7 cellular contexts compared by ENCODE assay signal in genomic region chr20:53750827-53751393, GRCh38.
DNase-seq lines count a peak whose midpoint lies in the region; ATAC-seq and TF ChIP-seq lines count a peak whose summit lies in the region.

No MANE protein-coding gene starts in this region.

- in situ Hi-C loops in transverse colon (cut with MboI; ENCODE audit: low pct_ligation_motif_present in 1 of 4, low pct_unique_long_range_greater_than_20kb in 1 of 4, low sequenced_read_pairs in 3 of 4): no loop called here

- WGBS in transverse colon (ENCODE audit: low coverage in 1 of 2), 2 donors: 48 to 59% methylated on average over 5 to 12 of the region's 12 CpGs

- H3K36me3 Mint-ChIP-seq in memory B cell: no peaks in the 10 kb centered on the region

- peak overlapping the region; percentile 96 for H3K27ac Mint-ChIP-seq in memory B cell

- peak overlapping the region; percentile 65 for H3K9ac ChIP-seq in adipocyte (ENCODE audit: low read length)

- H3K36me3 ChIP-seq in adipocyte (ENCODE audit: control insufficient read depth, insufficient read depth, low read length, severe bottlenecking): no peaks in the 10 kb centered on the region
- no peaks in the 10 kb centered on the region for H3K36me3 ChIP-seq in transverse colon

- peak overlapping the region; percentile 18 for H3K4me3 Mint-ChIP-seq in memory B cell

- H3K27me3 Mint-ChIP-seq in memory B cell: no peaks in the 10 kb centered on the region

- no peak for TF ChIP-seq CTCF in HFF-Myc (IDR thresholded peaks at IDR 0.05; ENCODE audit: low read depth, low read length, missing control alignments)
- no peak for TF ChIP-seq CTCF in transverse colon (IDR thresholded peaks at IDR 0.05)

- H3K27ac ChIP-seq in transverse colon: peak overlapping the region; percentile 71 to 79 (median 76)

- H3K9me3 ChIP-seq in adipocyte (ENCODE audit: control insufficient read depth, low read length) (no peaks in the 10 kb centered on the region), transverse colon (no peaks in the 10 kb centered on the region)

- H3K9me3 Mint-ChIP-seq in memory B cell: no peaks in the 10 kb centered on the region

- peak; percentile 91 for DNase-seq in HFF-Myc (ENCODE audit: extremely low read depth, low read depth)
- DNase-seq in NCI-H2227 (lab: John Stamatoyannopoulos, UW; ENCODE audit: unreplicated experiment): peak; percentile 31
- DNase-seq in adipocyte (ENCODE audit: low read depth): peak; percentile 80
- DNase-seq in memory B cell (ENCODE audit: low spot score in 2 of 2): no peak
- DNase-seq in transverse colon: peak; percentile 22
- no peak for DNase-seq in NCI-H748 (lab: John Stamatoyannopoulos, UW; ENCODE audit: unreplicated experiment)

- H3K4me3 ChIP-seq in HFF-Myc (replicated peaks; ENCODE audit: low read depth, low read length): no peak overlapping the region
- H3K4me3 ChIP-seq in adipocyte (ENCODE audit: low read length): peak overlapping the region; percentile 23
- H3K4me3 ChIP-seq in transverse colon: no peak overlapping the region

- no peak for TF ChIP-seq POLR2A in transverse colon (IDR thresholded peaks at IDR 0.05)

- intact Hi-C loops in transverse colon (cut with DNase I; ENCODE audit: low total_unique reads): no loop called here

- H3K4me1 Mint-ChIP-seq in memory B cell: peaks cover 30% of the 10 kb centered on the region

- no peak for TF ChIP-seq EP300 in transverse colon (IDR thresholded peaks at IDR 0.05; ENCODE audit: low read depth)

- H3K4me1 ChIP-seq in adipocyte (ENCODE audit: control insufficient read depth, insufficient read depth, low read length): peaks cover 24% of the 10 kb centered on the region
- peaks cover 12 to 44% (median 32%) of the 10 kb centered on the region in 4 donors for H3K4me1 ChIP-seq in transverse colon

- H3K27me3 ChIP-seq in adipocyte (replicated peaks; ENCODE audit: control insufficient read depth, insufficient read depth, low read length): no peaks in the 10 kb centered on the region
- H3K27me3 ChIP-seq in transverse colon: no peaks in the 10 kb centered on the region

- ATAC-seq in GM18502 (IDR thresholded peaks at IDR 0.05; ENCODE audit: poor library complexity, unreplicated experiment) (peak; percentile 40), memory B cell (ENCODE audit: low read depth) (peak; percentile 33)

Comparison
In these comparisons a context has a peak if more than half of its experiments do, and no peak if none do; other contexts are left out.
1. DNase-seq: peak in HFF-Myc (single experiment), NCI-H2227 (single experiment), adipocyte (single experiment) and transverse colon (single experiment); none in memory B cell (0 of 2) and NCI-H748 (single experiment).